8 cellular contexts compared by ENCODE assay signal in genomic region chr9:36486933-36487481, GRCh38.
DNase-seq lines count a peak whose midpoint lies in the region; ATAC-seq lines count a peak whose summit lies in the region.

No MANE protein-coding gene starts in this region.

- DNase-seq in KG1 (lab: John Stamatoyannopoulos, UW) = peak; percentile 25
- DNase-seq in activated CD4-positive, alpha-beta T cell treated with anti-CD3 and anti-CD28 coated beads for 36 hours = peak; percentile 73
- DNase-seq in mesenteric fat pad (ENCODE audit: low spot score) = peak; percentile 90
- DNase-seq in stimulated activated CD8-positive, alpha-beta memory T cell treated with anti-CD3 and anti-CD28 coated beads, Interleukin-7, amount 100 ng/mL, for 48 hours (ENCODE audit: extremely low read depth in 1 of 2, low read depth in 1 of 2) = peak; percentile 34 to 53
- no peak for DNase-seq in cerebellar nuclear complex (lab: John Stamatoyannopoulos, UW)

- intact Hi-C loops in activated CD4-positive, alpha-beta T cell treated with anti-CD3 and anti-CD28 coated beads for 36 hours (cut with DNase I, micrococcal nuclease) = loop anchor here (1.0 to 5.0 kb wide), 15 partner anchors 16 to 1965 kb away; partner anchors contain the start of genes MELK (in 2 of the 2), RNF38 (in 2 of the 2), CLTA (in 1 of the 2) and ENHO (in 1 of the 2)

- peak overlapping the region; percentile 88 for H3K27ac Mint-ChIP-seq in activated CD4-positive, alpha-beta T cell treated with anti-CD3 and anti-CD28 coated beads for 36 hours

- no peaks in the 10 kb centered on the region for H3K36me3 ChIP-seq in ES-I3 (ENCODE audit: insufficient read depth, low read length)
- H3K36me3 ChIP-seq in duodenal mucosa (ENCODE audit: control insufficient read depth in 1 of 2, insufficient read depth in 2 of 2, low read length in 2 of 2) = no peaks in the 10 kb centered on the region

- H3K9me3 ChIP-seq in ES-I3 (ENCODE audit: control insufficient read depth, insufficient read depth, low read length) = no peaks in the 10 kb centered on the region
- no peaks in the 10 kb centered on the region for H3K9me3 ChIP-seq in duodenal mucosa (ENCODE audit: control insufficient read depth in 1 of 2, low read length in 2 of 2)

- CTCF ChIA-PET in activated CD4-positive, alpha-beta T cell treated with anti-CD3 and anti-CD28 coated beads for 36 hours (lab: Charles Lee) = interaction anchor here (0.6 to 1.4 kb wide), 6 partner anchors 10 to 298 kb away, joined by 3 to 4 read pairs (median 3); partner anchors contain the start of gene RNF38

- peak overlapping the region; percentile 80 to 93 for H3K4me3 ChIP-seq in duodenal mucosa (ENCODE audit: low read depth in 1 of 2, low read length in 2 of 2)

- no peaks in the 10 kb centered on the region for H3K9me3 Mint-ChIP-seq in activated CD4-positive, alpha-beta T cell treated with anti-CD3 and anti-CD28 coated beads for 36 hours (ENCODE audit: low read depth)

- H3K36me3 Mint-ChIP-seq in activated CD4-positive, alpha-beta T cell treated with anti-CD3 and anti-CD28 coated beads for 36 hours (ENCODE audit: low read depth) = peaks cover 5% of the 10 kb centered on the region

- peak; percentile 45 for ATAC-seq in GM21717 (IDR thresholded peaks at IDR 0.05; ENCODE audit: unreplicated experiment)
- peak; percentile 43 for ATAC-seq in activated CD4-positive, alpha-beta T cell treated with anti-CD3 and anti-CD28 coated beads for 36 hours

- no peaks in the 10 kb centered on the region for H3K27me3 ChIP-seq in duodenal mucosa (ENCODE audit: control insufficient read depth in 1 of 2, insufficient read depth in 2 of 2, low read length in 2 of 2)

- peaks cover 59% of the 10 kb centered on the region for H3K4me1 Mint-ChIP-seq in activated CD4-positive, alpha-beta T cell treated with anti-CD3 and anti-CD28 coated beads for 36 hours

- H3K27me3 Mint-ChIP-seq in activated CD4-positive, alpha-beta T cell treated with anti-CD3 and anti-CD28 coated beads for 36 hours = no peaks in the 10 kb centered on the region

- H3K4me1 ChIP-seq in ES-I3 (ENCODE audit: insufficient read depth, low read length) (peaks cover 25% of the 10 kb centered on the region), duodenal mucosa (ENCODE audit: control insufficient read depth in 1 of 2, insufficient read depth in 2 of 2, low read length in 2 of 2) (peaks cover 23 to 29% of the 10 kb centered on the region in 2 donors)

- POLR2A ChIA-PET in activated CD4-positive, alpha-beta T cell treated with anti-CD3 and anti-CD28 coated beads for 36 hours (lab: Charles Lee) = interaction anchor here (0.8 to 2.0 kb wide), 3 partner anchors 9 to 94 kb away, joined by 3 to 14 read pairs (median 3); no protein-coding TSS in a partner anchor

- peak overlapping the region; percentile 86 for H3K9ac ChIP-seq in ES-I3 (ENCODE audit: low read depth, low read length)
- peak overlapping the region; percentile 54 to 79 for H3K9ac ChIP-seq in duodenal mucosa (ENCODE audit: low read depth in 1 of 2, low read length in 2 of 2)

- H3K4me3 Mint-ChIP-seq in activated CD4-positive, alpha-beta T cell treated with anti-CD3 and anti-CD28 coated beads for 36 hours = peak overlapping the region; percentile 82

- peak overlapping the region; percentile 49 for H3K27ac ChIP-seq in duodenal mucosa (ENCODE audit: low read depth, low read length)

Comparison
In these comparisons a context has a peak if more than half of its experiments do, and no peak if none do; other contexts are left out.
1. DNase-seq: peak in KG1 (single experiment), activated CD4-positive, alpha-beta T cell treated with anti-CD3 and anti-CD28 coated beads for 36 hours (single experiment), mesenteric fat pad (single experiment) and stimulated activated CD8-positive, alpha-beta memory T cell treated with anti-CD3 and anti-CD28 coated beads, Interleukin-7, amount 100 ng/mL, for 48 hours (2 of 2); none in cerebellar nuclear complex (0 of 2).